2 cellular contexts compared by ENCODE assay signal in the genomic region with DNA sequence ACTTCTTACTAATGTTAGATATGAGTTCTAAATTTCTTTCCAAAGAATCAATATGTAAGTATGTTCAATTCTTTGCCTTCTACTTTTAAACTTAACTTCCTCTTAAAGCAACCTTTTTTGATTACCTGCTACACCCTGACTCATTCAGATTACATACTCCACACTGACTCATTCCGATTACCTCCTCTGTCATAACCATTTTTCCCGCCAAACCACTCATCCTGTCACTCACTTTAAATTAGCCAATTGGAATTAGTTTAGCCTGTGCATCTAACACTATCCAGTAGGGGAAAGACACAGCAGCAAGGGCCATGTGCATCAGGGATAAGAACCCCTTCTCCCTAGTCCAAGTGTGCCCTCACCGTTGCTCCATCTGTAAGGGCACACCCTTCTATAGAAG.
TF ChIP-seq lines count a peak whose summit lies in the region.

No MANE protein-coding gene starts in this region.

TF ChIP-seq in HepG2, 621 proteins besides CTCF, POLR2A, EP300 and RAD21 (continued from another document and continues in another):
- TF ChIP-seq ZNF788 (CRISPR knock-in tag; IDR thresholded peaks at IDR 0.05; ENCODE audit: borderline replicate concordance) (no peak), KDM5A (IDR thresholded peaks at IDR 0.05; ENCODE audit: borderline replicate concordance, low read length) (no peak), ZSCAN29 (CRISPR knock-in tag; conservative IDR thresholded peaks at IDR 0.05) (no peak), ZNF101 (CRISPR knock-in tag; IDR thresholded peaks at IDR 0.05; ENCODE audit: borderline replicate concordance, low read depth) (no peak), ZNF619 (CRISPR knock-in tag; IDR thresholded peaks at IDR 0.05) (no peak), FIP1L1 (IDR thresholded peaks at IDR 0.05; ENCODE audit: borderline replicate concordance, insufficient read depth, low read depth, low read length) (no peak), FOSL2 (CRISPR knock-in tag; IDR thresholded peaks at IDR 0.05) (0 out of 2 replicates have a peak, but pooled peaks have one; percentile 17), NFKBIZ (CRISPR knock-in tag; IDR thresholded peaks at IDR 0.05) (no peak), SIX1 (CRISPR knock-in tag; IDR thresholded peaks at IDR 0.05; ENCODE audit: borderline replicate concordance) (no peak), GTF2F1 (IDR thresholded peaks at IDR 0.05; ENCODE audit: low read length) (no peak), NCOA5 (CRISPR knock-in tag; IDR thresholded peaks at IDR 0.05) (no peak), NFYC (CRISPR knock-in tag; IDR thresholded peaks at IDR 0.05) (peak; percentile 45; the same call in 1 of the 2 replicates), ZNF607 (CRISPR knock-in tag; IDR thresholded peaks at IDR 0.05; ENCODE audit: borderline replicate concordance) (no peak), FOXM1 (CRISPR knock-in tag; IDR thresholded peaks at IDR 0.05) (no peak), KDM1A (CRISPR knock-in tag; IDR thresholded peaks at IDR 0.05) (no peak)
- TF ChIP-seq, protein P1, sequence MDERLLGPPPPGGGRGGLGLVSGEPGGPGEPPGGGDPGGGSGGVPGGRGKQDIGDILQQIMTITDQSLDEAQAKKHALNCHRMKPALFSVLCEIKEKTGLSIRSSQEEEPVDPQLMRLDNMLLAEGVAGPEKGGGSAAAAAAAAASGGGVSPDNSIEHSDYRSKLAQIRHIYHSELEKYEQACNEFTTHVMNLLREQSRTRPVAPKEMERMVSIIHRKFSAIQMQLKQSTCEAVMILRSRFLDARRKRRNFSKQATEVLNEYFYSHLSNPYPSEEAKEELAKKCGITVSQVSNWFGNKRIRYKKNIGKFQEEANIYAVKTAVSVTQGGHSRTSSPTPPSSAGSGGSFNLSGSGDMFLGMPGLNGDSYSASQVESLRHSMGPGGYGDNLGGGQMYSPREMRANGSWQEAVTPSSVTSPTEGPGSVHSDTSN (CRISPR knock-in tag; IDR thresholded peaks at IDR 0.05), result peak; percentile 44; the same call in 1 of the 2 replicates
- TF ChIP-seq, protein P2, sequence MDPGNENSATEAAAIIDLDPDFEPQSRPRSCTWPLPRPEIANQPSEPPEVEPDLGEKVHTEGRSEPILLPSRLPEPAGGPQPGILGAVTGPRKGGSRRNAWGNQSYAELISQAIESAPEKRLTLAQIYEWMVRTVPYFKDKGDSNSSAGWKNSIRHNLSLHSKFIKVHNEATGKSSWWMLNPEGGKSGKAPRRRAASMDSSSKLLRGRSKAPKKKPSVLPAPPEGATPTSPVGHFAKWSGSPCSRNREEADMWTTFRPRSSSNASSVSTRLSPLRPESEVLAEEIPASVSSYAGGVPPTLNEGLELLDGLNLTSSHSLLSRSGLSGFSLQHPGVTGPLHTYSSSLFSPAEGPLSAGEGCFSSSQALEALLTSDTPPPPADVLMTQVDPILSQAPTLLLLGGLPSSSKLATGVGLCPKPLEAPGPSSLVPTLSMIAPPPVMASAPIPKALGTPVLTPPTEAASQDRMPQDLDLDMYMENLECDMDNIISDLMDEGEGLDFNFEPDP (CRISPR knock-in tag; conservative IDR thresholded peaks at IDR 0.05), result no peak
- TF ChIP-seq, protein P3, sequence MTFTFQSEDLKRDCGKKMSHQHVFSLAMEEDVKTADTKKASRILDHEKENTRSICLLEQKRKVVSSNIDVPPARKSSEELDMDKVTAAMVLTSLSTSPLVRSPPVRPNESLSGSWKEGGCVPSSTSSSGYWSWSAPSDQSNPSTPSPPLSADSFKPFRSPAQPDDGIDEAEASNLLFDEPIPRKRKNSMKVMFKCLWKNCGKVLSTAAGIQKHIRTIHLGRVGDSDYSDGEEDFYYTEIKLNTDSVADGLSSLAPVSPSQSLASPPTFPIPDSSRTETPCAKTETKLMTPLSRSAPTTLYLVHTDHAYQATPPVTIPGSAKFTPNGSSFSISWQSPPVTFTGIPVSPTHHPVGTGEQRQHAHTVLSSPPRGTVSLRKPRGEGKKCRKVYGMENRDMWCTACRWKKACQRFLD (CRISPR knock-in tag; IDR thresholded peaks at IDR 0.05; ENCODE audit: borderline replicate concordance), result no peak
- TF ChIP-seq, protein P4, sequence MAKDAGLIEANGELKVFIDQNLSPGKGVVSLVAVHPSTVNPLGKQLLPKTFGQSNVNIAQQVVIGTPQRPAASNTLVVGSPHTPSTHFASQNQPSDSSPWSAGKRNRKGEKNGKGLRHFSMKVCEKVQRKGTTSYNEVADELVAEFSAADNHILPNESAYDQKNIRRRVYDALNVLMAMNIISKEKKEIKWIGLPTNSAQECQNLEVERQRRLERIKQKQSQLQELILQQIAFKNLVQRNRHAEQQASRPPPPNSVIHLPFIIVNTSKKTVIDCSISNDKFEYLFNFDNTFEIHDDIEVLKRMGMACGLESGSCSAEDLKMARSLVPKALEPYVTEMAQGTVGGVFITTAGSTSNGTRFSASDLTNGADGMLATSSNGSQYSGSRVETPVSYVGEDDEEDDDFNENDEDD (CRISPR knock-in tag; IDR thresholded peaks at IDR 0.05; ENCODE audit: borderline replicate concordance), result 0 out of 2 replicates have a peak, but pooled peaks have one; percentile 24
- TF ChIP-seq, protein P5, sequence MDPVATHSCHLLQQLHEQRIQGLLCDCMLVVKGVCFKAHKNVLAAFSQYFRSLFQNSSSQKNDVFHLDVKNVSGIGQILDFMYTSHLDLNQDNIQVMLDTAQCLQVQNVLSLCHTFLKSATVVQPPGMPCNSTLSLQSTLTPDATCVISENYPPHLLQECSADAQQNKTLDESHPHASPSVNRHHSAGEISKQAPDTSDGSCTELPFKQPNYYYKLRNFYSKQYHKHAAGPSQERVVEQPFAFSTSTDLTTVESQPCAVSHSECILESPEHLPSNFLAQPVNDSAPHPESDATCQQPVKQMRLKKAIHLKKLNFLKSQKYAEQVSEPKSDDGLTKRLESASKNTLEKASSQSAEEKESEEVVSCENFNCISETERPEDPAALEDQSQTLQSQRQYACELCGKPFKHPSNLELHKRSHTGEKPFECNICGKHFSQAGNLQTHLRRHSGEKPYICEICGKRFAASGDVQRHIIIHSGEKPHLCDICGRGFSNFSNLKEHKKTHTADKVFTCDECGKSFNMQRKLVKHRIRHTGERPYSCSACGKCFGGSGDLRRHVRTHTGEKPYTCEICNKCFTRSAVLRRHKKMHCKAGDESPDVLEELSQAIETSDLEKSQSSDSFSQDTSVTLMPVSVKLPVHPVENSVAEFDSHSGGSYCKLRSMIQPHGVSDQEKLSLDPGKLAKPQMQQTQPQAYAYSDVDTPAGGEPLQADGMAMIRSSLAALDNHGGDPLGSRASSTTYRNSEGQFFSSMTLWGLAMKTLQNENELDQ (CRISPR knock-in tag; IDR thresholded peaks at IDR 0.05; ENCODE audit: borderline replicate concordance), result no peak
- TF ChIP-seq, protein P6, sequence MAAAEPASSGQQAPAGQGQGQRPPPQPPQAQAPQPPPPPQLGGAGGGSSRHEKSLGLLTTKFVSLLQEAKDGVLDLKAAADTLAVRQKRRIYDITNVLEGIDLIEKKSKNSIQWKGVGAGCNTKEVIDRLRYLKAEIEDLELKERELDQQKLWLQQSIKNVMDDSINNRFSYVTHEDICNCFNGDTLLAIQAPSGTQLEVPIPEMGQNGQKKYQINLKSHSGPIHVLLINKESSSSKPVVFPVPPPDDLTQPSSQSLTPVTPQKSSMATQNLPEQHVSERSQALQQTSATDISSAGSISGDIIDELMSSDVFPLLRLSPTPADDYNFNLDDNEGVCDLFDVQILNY (CRISPR knock-in tag; conservative IDR thresholded peaks at IDR 0.05), result no peak

TF ChIP-seq in GM12878, 131 proteins besides CTCF, POLR2A, EP300 and RAD21 (continued from another document):
- TF ChIP-seq, protein P7, sequence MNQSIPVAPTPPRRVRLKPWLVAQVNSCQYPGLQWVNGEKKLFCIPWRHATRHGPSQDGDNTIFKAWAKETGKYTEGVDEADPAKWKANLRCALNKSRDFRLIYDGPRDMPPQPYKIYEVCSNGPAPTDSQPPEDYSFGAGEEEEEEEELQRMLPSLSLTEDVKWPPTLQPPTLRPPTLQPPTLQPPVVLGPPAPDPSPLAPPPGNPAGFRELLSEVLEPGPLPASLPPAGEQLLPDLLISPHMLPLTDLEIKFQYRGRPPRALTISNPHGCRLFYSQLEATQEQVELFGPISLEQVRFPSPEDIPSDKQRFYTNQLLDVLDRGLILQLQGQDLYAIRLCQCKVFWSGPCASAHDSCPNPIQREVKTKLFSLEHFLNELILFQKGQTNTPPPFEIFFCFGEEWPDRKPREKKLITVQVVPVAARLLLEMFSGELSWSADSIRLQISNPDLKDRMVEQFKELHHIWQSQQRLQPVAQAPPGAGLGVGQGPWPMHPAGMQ (IDR thresholded peaks at IDR 0.05; ENCODE audit: borderline replicate concordance), result no peak
- TF ChIP-seq, protein P8, sequence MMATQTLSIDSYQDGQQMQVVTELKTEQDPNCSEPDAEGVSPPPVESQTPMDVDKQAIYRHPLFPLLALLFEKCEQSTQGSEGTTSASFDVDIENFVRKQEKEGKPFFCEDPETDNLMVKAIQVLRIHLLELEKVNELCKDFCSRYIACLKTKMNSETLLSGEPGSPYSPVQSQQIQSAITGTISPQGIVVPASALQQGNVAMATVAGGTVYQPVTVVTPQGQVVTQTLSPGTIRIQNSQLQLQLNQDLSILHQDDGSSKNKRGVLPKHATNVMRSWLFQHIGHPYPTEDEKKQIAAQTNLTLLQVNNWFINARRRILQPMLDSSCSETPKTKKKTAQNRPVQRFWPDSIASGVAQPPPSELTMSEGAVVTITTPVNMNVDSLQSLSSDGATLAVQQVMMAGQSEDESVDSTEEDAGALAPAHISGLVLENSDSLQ (IDR thresholded peaks at IDR 0.05), result peak; percentile 85
TF ChIP-seq in GM12878: peak in this region for 1.
